30 cellular contexts compared by ENCODE assay signal in the genomic region with DNA sequence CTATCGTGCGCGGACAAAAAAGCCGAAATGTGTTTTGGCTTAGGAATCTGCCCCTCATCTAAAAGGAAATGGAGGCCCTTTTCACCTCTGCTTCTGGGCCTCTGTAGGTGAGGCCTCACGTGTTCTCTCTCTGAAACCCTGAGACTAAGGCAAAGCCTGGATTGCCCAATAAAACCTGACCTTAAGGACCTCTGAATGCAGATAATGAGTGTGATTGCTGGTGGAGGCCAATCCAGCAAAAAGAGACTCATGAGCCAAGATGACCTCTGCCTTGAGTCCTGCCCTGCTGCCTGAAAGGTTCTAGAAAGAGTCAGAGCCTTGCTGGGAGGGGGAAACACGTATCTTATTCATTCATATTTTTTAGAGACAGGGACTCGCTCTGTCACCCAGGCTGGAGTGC. TPM values are rescaled to one million over a fixed set of nuclear protein-coding genes. Genes with fewer than 3 reads are reported as not detected.
"Had no signal": no experiment of that assay in that cellular context is flagged by ENCODE, and none has a peak within 500 bp of the region (broad histone marks: within the 10 kb centered on the region; RNA-seq: fewer than 3 reads in every experiment).

No MANE protein-coding gene starts in this region.

- H3K4me3 ChIP-seq: esophagus muscularis mucosa, heart left ventricle, left lung, lower lobe of right lung, right atrium auricular region, testis, upper lobe of left lung had no signal

- H3K9me3 Mint-ChIP-seq: endodermal cell; natural killer cell treated with Interleukin-12 subunit alpha and Interleukin-12 subunit beta and Interleukin-15 and Interleukin-18, amount 100 ng/mL, for 72 hours; T-helper 2 cell treated with Interferon-gamma antibody and Interleukin-4, amounts not matched to agents 5 μg/mL and 100 μg/mL, for 36 hours had no signal

- H3K9me3 ChIP-seq: esophagus muscularis mucosa, heart left ventricle, left lung, lower lobe of right lung, testis, upper lobe of left lung had no signal

- H3K36me3 ChIP-seq: esophagus muscularis mucosa, heart left ventricle, left lung, lower lobe of right lung, right atrium auricular region, upper lobe of left lung had no signal

- ATAC-seq: foreskin keratinocyte; heart left ventricle; left lung; lower lobe of right lung; natural killer cell treated with Interleukin-12 subunit alpha and Interleukin-12 subunit beta and Interleukin-15 and Interleukin-18, amount 100 ng/mL, for 72 hours had no signal

- H3K4me3 Mint-ChIP-seq: endodermal cell; natural killer cell treated with Interleukin-12 subunit alpha and Interleukin-12 subunit beta and Interleukin-15 and Interleukin-18, amount 100 ng/mL, for 72 hours; T-helper 2 cell treated with Interferon-gamma antibody and Interleukin-4, amounts not matched to agents 5 μg/mL and 100 μg/mL, for 36 hours had no signal

- H3K36me3 Mint-ChIP-seq: natural killer cell treated with Interleukin-12 subunit alpha and Interleukin-12 subunit beta and Interleukin-15 and Interleukin-18, amount 100 ng/mL, for 72 hours had no signal

- H3K4me1 ChIP-seq: foreskin keratinocyte, testis had no signal

- H3K27ac Mint-ChIP-seq: endodermal cell; natural killer cell treated with Interleukin-12 subunit alpha and Interleukin-12 subunit beta and Interleukin-15 and Interleukin-18, amount 100 ng/mL, for 72 hours; T-helper 2 cell treated with Interferon-gamma antibody and Interleukin-4, amounts not matched to agents 5 μg/mL and 100 μg/mL, for 36 hours had no signal

- DNase-seq: activated CD4-positive, alpha-beta T cell treated with anti-CD3 and anti-CD28 coated beads for 4 hours; activated CD4-positive, alpha-beta T cell treated with anti-CD3 and anti-CD28 coated beads, Interleukin-2, amount 50 U/mL, for 48 hours; activated CD8-positive, alpha-beta memory T cell treated with anti-CD3 and anti-CD28 coated beads for 24 hours; activated gamma-delta T cell; activated naive CD4-positive, alpha-beta T cell treated with anti-CD3 and anti-CD28 coated beads, Interleukin-2, amount 50 U/mL, for 16 hours; amniotic stem cell; caudate nucleus; endodermal cell; foreskin keratinocyte; heart left ventricle; kidney glomerular epithelial cell; mesendoderm; stimulated activated CD4-positive, alpha-beta T cell treated with anti-CD3 and anti-CD28 coated beads, Interleukin-15, amount 100 ng/mL, for 24 hours; stimulated activated CD4-positive, alpha-beta T cell treated with anti-CD3 and anti-CD28 coated beads, Interleukin-2, amount 100 ng/mL, for 24 hours; stimulated activated naive CD4-positive, alpha-beta T cell treated with Interleukin-2 at 50 U/mL for 16 hours; T-helper 1 cell; testis; upper lobe of left lung had no signal

- H3K27me3 ChIP-seq: testis had no signal

- H3K27ac ChIP-seq: esophagus muscularis mucosa, foreskin keratinocyte, heart left ventricle, left lung, lower lobe of right lung, right atrium auricular region, testis, upper lobe of left lung, VCaP had no signal

RNA-seq across cellular contexts. Expression of a gene that starts 45.9 kb away (rescaled TPM):
- total RNA-seq: chondrocyte; esophagus muscularis mucosa; foreskin keratinocyte; heart left ventricle; left lung; lower lobe of right lung; mononuclear cell; myocyte; natural killer cell treated with Interleukin-12 subunit alpha and Interleukin-12 subunit beta and Interleukin-15 and Interleukin-18, amount 100 ng/mL, for 72 hours; omental fat pad; pulmonary artery endothelial cell; right atrium auricular region; upper lobe of left lung had no signal
- polyA plus RNA-seq: foreskin keratinocyte, heart left ventricle had no signal

RNA-seq across cellular contexts. Expression of a gene that starts 55.1 kb away (rescaled TPM):
- total RNA-seq: chondrocyte; endodermal cell; foreskin keratinocyte; left lung; lower lobe of right lung; mononuclear cell; myocyte; natural killer cell treated with Interleukin-12 subunit alpha and Interleukin-12 subunit beta and Interleukin-15 and Interleukin-18, amount 100 ng/mL, for 72 hours; pulmonary artery endothelial cell; upper lobe of left lung had no signal
- polyA plus RNA-seq: foreskin keratinocyte had no signal
